ENCODE assay signal across 1 cellular context in genomic region chr7:24894670-24895221, GRCh38.
TF ChIP-seq lines count a peak whose summit lies in the region.

No MANE protein-coding gene starts in this region.

TF ChIP-seq in GM12878, 131 proteins besides CTCF, POLR2A, EP300 and RAD21 (continued from another document):
- TF ChIP-seq, protein P1, sequence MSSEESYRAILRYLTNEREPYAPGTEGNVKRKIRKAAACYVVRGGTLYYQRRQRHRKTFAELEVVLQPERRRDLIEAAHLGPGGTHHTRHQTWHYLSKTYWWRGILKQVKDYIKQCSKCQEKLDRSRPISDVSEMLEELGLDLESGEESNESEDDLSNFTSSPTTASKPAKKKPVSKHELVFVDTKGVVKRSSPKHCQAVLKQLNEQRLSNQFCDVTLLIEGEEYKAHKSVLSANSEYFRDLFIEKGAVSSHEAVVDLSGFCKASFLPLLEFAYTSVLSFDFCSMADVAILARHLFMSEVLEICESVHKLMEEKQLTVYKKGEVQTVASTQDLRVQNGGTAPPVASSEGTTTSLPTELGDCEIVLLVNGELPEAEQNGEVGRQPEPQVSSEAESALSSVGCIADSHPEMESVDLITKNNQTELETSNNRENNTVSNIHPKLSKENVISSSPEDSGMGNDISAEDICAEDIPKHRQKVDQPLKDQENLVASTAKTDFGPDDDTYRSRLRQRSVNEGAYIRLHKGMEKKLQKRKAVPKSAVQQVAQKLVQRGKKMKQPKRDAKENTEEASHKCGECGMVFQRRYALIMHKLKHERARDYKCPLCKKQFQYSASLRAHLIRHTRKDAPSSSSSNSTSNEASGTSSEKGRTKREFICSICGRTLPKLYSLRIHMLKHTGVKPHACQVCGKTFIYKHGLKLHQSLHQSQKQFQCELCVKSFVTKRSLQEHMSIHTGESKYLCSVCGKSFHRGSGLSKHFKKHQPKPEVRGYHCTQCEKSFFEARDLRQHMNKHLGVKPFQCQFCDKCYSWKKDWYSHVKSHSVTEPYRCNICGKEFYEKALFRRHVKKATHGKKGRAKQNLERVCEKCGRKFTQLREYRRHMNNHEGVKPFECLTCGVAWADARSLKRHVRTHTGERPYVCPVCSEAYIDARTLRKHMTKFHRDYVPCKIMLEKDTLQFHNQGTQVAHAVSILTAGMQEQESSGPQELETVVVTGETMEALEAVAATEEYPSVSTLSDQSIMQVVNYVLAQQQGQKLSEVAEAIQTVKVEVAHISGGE (CRISPR knock-in tag; IDR thresholded peaks at IDR 0.05): no peak
- TF ChIP-seq NRF1 (conservative IDR thresholded peaks at IDR 0.05; ENCODE audit: low read depth, low read length) (no peak), MTA2 (IDR thresholded peaks at IDR 0.05; ENCODE audit: low read depth) (no peak), ETV6 (conservative IDR thresholded peaks at IDR 0.05 in 1 of 2, IDR thresholded peaks at IDR 0.05 in 1 of 2; ENCODE audit: borderline replicate concordance in 1 of 2, low read depth in 1 of 2) (no peak), ATF7 (IDR thresholded peaks at IDR 0.05; ENCODE audit: low read depth) (no peak), IKZF2 (IDR thresholded peaks at IDR 0.05) (no peak), TARDBP (IDR thresholded peaks at IDR 0.05; ENCODE audit: borderline replicate concordance) (no peak), SIN3A (IDR thresholded peaks at IDR 0.05; ENCODE audit: low read depth, low read length) (no peak), BHLHE40 (IDR thresholded peaks at IDR 0.05; ENCODE audit: borderline replicate concordance in 1 of 2, low read depth in 2 of 2, low read length in 1 of 2) (no peak)
- TF ChIP-seq, protein P2, sequence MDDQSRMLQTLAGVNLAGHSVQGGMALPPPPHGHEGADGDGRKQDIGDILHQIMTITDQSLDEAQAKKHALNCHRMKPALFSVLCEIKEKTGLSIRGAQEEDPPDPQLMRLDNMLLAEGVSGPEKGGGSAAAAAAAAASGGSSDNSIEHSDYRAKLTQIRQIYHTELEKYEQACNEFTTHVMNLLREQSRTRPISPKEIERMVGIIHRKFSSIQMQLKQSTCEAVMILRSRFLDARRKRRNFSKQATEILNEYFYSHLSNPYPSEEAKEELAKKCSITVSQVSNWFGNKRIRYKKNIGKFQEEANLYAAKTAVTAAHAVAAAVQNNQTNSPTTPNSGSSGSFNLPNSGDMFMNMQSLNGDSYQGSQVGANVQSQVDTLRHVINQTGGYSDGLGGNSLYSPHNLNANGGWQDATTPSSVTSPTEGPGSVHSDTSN (IDR thresholded peaks at IDR 0.05; ENCODE audit: insufficient replicate concordance, low read depth, low read length): no peak
